In the genomic region with DNA sequence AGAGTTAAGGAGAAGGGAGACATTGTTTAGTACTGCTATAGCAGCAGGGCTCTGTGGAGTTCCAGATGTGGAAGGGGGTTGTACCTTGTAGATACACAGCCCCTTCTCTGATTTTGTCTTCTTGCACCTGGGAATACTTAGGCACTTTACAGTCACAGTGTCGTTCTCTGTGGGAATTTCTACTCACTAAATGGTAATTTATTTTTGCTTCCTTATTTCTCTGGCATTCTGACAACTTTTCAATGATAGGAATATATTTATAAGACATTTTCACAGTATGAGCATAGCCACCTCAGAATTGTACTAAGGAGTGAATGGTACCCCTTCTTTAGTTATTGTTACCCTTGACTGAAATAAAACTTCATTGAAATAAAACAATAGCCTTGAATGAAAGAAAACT, we compare ENCODE assay signal across 24 cellular contexts.
"Had no signal": no experiment of that assay in that cellular context is flagged by ENCODE, and none has a peak within 500 bp of the region (broad histone marks: within the 10 kb centered on the region; RNA-seq: fewer than 3 reads in every experiment).

No MANE protein-coding gene starts in this region.

- ATAC-seq: HepG2, Right ventricle myocardium inferior, SK-N-SH treated with all-trans-retinoic acid at 6 μM for 48 hours had no signal

- H3K36me3 ChIP-seq: MG63, Peyer's patch, SJSA1 had no signal

- H3K27ac ChIP-seq: PC-9, Peyer's patch, SJSA1 had no signal

- DNase-seq: IMR-90, Karpas-422, KG1, MG63, NCI-H1092, NCI-H1105 treated with DMSO at 0.1 percent for 48 hours, NCI-H1417 treated with DMSO at 0.1 percent for 48 hours, NCI-H146, NCI-H1694 treated with DMSO at 0.1 percent for 48 hours, NCI-H1930, NCI-H2081, NCI-H2107, NCI-H2227 treated with DMSO at 0.1 percent for 48 hours, NCI-H524, NCI-H526 treated with DMSO at 0.1 percent for 48 hours, NCI-H748 treated with DMSO at 0.1 percent for 48 hours, PC-9, Peyer's patch, SHP77 treated with DMSO at 0.1 percent for 48 hours, T-helper 1 cell had no signal

- H3K4me3 ChIP-seq: MG63, PC-9, Peyer's patch, SJSA1 had no signal

- H3K4me1 ChIP-seq: Peyer's patch, SJSA1 had no signal

- H3K9me3 ChIP-seq: MG63, Peyer's patch, SJSA1 had no signal

- H3K27me3 ChIP-seq: MG63, Peyer's patch, SJSA1 had no signal

- H2AFZ ChIP-seq: PC-9 had no signal

- H3K4me2 ChIP-seq: PC-9 had no signal
